ENCODE assay signal across 1 cellular context in genomic region chr9:110251770-110252169, GRCh38.
TF ChIP-seq lines count a peak whose summit lies in the region.

No MANE protein-coding gene starts in this region.

TF ChIP-seq in K562, 482 proteins besides CTCF, POLR2A, EP300 and RAD21:
- peak; percentile 43 for TF ChIP-seq EGR1 (conservative IDR thresholded peaks at IDR 0.05)
